14 cellular contexts compared by ENCODE assay signal in genomic region chr2:104476563-104476988, GRCh38.
"Had no signal": no experiment of that assay in that cellular context is flagged by ENCODE, and none has a peak within 500 bp of the region (broad histone marks: within the 10 kb centered on the region; RNA-seq: fewer than 3 reads in every experiment).

No MANE protein-coding gene starts in this region.

- ATAC-seq: foreskin keratinocyte, heart left ventricle, pancreas had no signal

- FAIRE-seq: pancreas, TTC549 had no signal

- H3K36me3 Mint-ChIP-seq: neural progenitor cell had no signal

- H3K4me1 ChIP-seq: foreskin keratinocyte, heart left ventricle, pancreas, stomach, tibial artery had no signal

- DNase-seq: activated B cell treated with CpG ODN at 0.5 μM for 24 hours; activated CD4-positive, alpha-beta T cell treated with anti-CD3 and anti-CD28 coated beads, Interleukin-2, amount 10 ng/mL, durations not matched to agents 24 days and 14 days; activated CD8-positive, alpha-beta memory T cell treated with anti-CD3 and anti-CD28 coated beads for 24 hours; activated naive CD4-positive, alpha-beta T cell treated with anti-CD3 and anti-CD28 coated beads for 36 hours; foreskin keratinocyte; heart left ventricle; islet precursor cell; pancreas; retina; stomach; T-helper 2 cell; tibial artery had no signal

- H3K9me3 ChIP-seq: heart left ventricle, pancreas, stomach, tibial artery had no signal

- H3K9me3 Mint-ChIP-seq: activated B cell treated with CpG ODN at 0.5 μM for 24 hours; activated CD4-positive, alpha-beta T cell treated with anti-CD3 and anti-CD28 coated beads, Interleukin-2, amount 10 ng/mL, durations not matched to agents 24 days and 14 days; activated naive CD4-positive, alpha-beta T cell treated with anti-CD3 and anti-CD28 coated beads for 36 hours; neural progenitor cell had no signal

- H3K27ac Mint-ChIP-seq: activated B cell treated with CpG ODN at 0.5 μM for 24 hours; activated CD4-positive, alpha-beta T cell treated with anti-CD3 and anti-CD28 coated beads, Interleukin-2, amount 10 ng/mL, durations not matched to agents 24 days and 14 days; activated naive CD4-positive, alpha-beta T cell treated with anti-CD3 and anti-CD28 coated beads for 36 hours; neural progenitor cell had no signal

- H3K27ac ChIP-seq: foreskin keratinocyte, heart left ventricle, neural progenitor cell, pancreas, stomach, tibial artery had no signal

- H3K4me2 ChIP-seq: neural progenitor cell had no signal

- H3K27me3 Mint-ChIP-seq: activated B cell treated with CpG ODN at 0.5 μM for 24 hours; activated CD4-positive, alpha-beta T cell treated with anti-CD3 and anti-CD28 coated beads, Interleukin-2, amount 10 ng/mL, durations not matched to agents 24 days and 14 days had no signal

- H3K27me3 ChIP-seq: foreskin keratinocyte, neural progenitor cell, pancreas, stomach, tibial artery had no signal

- H3K4me3 ChIP-seq: heart left ventricle, neural progenitor cell, pancreas, stomach, tibial artery had no signal

- H3K4me3 Mint-ChIP-seq: activated B cell treated with CpG ODN at 0.5 μM for 24 hours; activated CD4-positive, alpha-beta T cell treated with anti-CD3 and anti-CD28 coated beads, Interleukin-2, amount 10 ng/mL, durations not matched to agents 24 days and 14 days; activated naive CD4-positive, alpha-beta T cell treated with anti-CD3 and anti-CD28 coated beads for 36 hours; neural progenitor cell had no signal

- H3K4me1 Mint-ChIP-seq: activated B cell treated with CpG ODN at 0.5 μM for 24 hours; activated CD4-positive, alpha-beta T cell treated with anti-CD3 and anti-CD28 coated beads, Interleukin-2, amount 10 ng/mL, durations not matched to agents 24 days and 14 days had no signal
